Comparison of ENCODE assay signal across 8 cellular contexts in the genomic region with DNA sequence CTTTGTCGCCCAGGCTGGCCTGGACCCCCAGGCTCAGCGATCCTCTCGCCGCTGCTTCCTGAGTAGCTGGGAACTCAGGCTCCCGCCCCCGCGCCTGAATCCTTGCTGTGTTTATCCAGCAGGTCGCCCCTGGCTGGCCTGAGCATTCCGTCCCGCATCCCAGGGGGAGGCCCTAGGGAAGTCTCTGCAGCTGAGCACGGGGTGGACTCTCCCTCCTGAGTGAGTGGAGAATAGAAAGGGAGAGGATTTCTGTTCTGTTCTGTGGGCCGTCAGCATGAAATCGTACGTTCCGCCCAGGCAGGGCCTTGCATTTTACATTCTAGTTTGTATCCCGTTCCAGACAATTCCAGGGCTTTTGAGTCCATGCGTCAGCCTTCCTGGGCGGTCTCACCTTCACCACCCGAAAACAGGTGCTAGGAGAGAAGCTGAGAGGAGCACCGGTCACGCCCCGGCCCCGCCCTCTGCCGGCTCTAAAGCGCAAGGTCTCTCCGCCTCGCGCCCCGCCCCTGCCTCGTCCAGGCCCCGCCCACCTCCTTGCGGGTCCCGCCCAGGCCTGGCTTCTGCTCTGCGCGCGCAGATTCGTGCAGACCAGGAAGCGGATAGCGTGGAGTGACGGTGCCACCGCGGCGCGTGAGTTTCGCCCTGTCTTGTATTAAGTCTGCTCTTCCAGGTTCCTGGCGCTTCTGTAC. TPM values are rescaled to one million over a fixed set of nuclear protein-coding genes. Genes with fewer than 3 reads are reported as not detected.
A peak's percentile ranks its signal among the peaks of the same experiment; 100 is the strongest.
DNase-seq lines count a peak whose midpoint lies in the region; TF ChIP-seq lines count a peak whose summit lies in the region.

A gene (plus strand): TSS at position 586 of the 689 bp plus-strand sequence. CDS start 15,285 bp downstream, outside the sequence.

- POLR2A ChIA-PET in RWPE1 (lab: Yijun Ruan, JAX; ENCODE audit: low non-redundant PET) = interaction anchor here (0.7 kb wide), 1 partner anchor 18 kb away, joined by 3 read pairs; no protein-coding TSS in a partner anchor

- H3K9me3 Mint-ChIP-seq in neural crest cell = no peaks in the 10 kb centered on the region

- H3K9me3 ChIP-seq in stomach = peaks cover 0 to 8% (median 2%) of the 10 kb centered on the region in 4 donors

- CTCF ChIA-PET in RWPE1 (lab: Yijun Ruan, JAX) = interaction anchor here (0.6 kb wide), 1 partner anchor 54 kb away, joined by 3 read pairs; no protein-coding TSS in a partner anchor

- H3K4me3 Mint-ChIP-seq in neural crest cell = peak within 1 kb of the TSS; percentile 97

- H3K4me1 Mint-ChIP-seq in neural crest cell = peaks cover 25% of the 10 kb centered on the region

- TF ChIP-seq CTCF in RWPE1 (conservative IDR thresholded peaks at IDR 0.05; ENCODE audit: low read depth) (no peak), fibroblast of villous mesenchyme (IDR thresholded peaks at IDR 0.05; ENCODE audit: insufficient read depth, low read depth, low read length) (peak; percentile 55), neural crest cell (conservative IDR thresholded peaks at IDR 0.05) (peak; percentile 56), stomach (IDR thresholded peaks at IDR 0.05) (peak in 5 of 7 experiments; percentile 25 to 61 (median 27))

- 1 to 2% (median 1%) methylated on average over 33 to 46 of the region's 46 CpGs for WGBS in stomach, 5 donors

- intact Hi-C loops in stomach (cut with DNase I; ENCODE audit: low total_unique reads) = loop anchor here (10.0 kb wide), 1 partner anchor 83 kb away; no protein-coding TSS in a partner anchor

- in situ Hi-C loops in G401 (cut with HindIII; ENCODE audit: low sequenced_read_pairs) = no loop called here

- TF ChIP-seq EP300 in stomach (IDR thresholded peaks at IDR 0.05) = no peak

- H3K36me3 Mint-ChIP-seq in neural crest cell (ENCODE audit: low read depth) = peaks cover 15% of the 10 kb centered on the region

- peak within 1 kb of the TSS; percentile 86 for H3K27ac Mint-ChIP-seq in neural crest cell (ENCODE audit: unreplicated experiment)

- H3K4me3 ChIP-seq in fibroblast of villous mesenchyme (ENCODE audit: low read depth, low read length) = peak within 1 kb of the TSS; percentile 91
- H3K4me3 ChIP-seq in stomach = peak within 1 kb of the TSS; percentile 59 to 83 (median 73)

- H3K4me1 ChIP-seq in stomach = peaks cover 6 to 23% (median 20%) of the 10 kb centered on the region in 4 donors

- peaks cover 0 to 28% (median 26%) of the 10 kb centered on the region in 4 donors for H3K36me3 ChIP-seq in stomach

- TF ChIP-seq POLR2A in stomach (IDR thresholded peaks at IDR 0.05) = peak in 1 of 4 donors; percentile 71

- H3K27ac ChIP-seq in RWPE1 (peak within 1 kb of the TSS; percentile 80), stomach (peak within 1 kb of the TSS; percentile 85 to 90 (median 86))

- H3K27me3 Mint-ChIP-seq in neural crest cell (ENCODE audit: low read depth) = peaks cover 9% of the 10 kb centered on the region

- DNase-seq in G401 (ENCODE audit: low spot score) (peak; percentile 95), H4 (ENCODE audit: low spot score) (peak; percentile 86), LoVo (ENCODE audit: low spot score) (peak; percentile 89), RWPE1 (ENCODE audit: low spot score) (peak; percentile 89), fibroblast of villous mesenchyme (ENCODE audit: low read depth) (peak; percentile 93), neural crest cell (ENCODE audit: low read depth, low spot score) (peak; percentile 96), stomach (peak; percentile 99)
- peak; percentile 99 for DNase-seq in activated effector memory CD4-positive, alpha-beta T cell treated with anti-CD3 and anti-CD28 coated beads, Interleukin-2, amount 50 U/mL, for 16 hours

- H3K27me3 ChIP-seq in stomach = no peaks in the 10 kb centered on the region

RNA-seq across cellular contexts. Expression of the gene that starts here (rescaled TPM):
- 10.3 and 17.7 TPM in 2 replicates for total RNA-seq in G401 (2014; rRNA removed; shearing (Covaris generic))
- total RNA-seq in H4 (2014; rRNA removed; shearing (Covaris generic)) = 7.8 and 12.6 TPM in 2 replicates
- total RNA-seq in fibroblast of villous mesenchyme (8.7 and 13.8 TPM in 2 replicates), neural crest cell (10.0 and 10.5 TPM in 2 replicates), stomach (10 to 100 TPM in 1 of 5 donors, 1 to 10 TPM in 3, under 1 TPM in 1; 0.58 to 16.3 (median 5.4) TPM)
- 10 to 100 TPM in 1 of 3 donors, 1 to 10 TPM in 2; 6.5 to 10.5 (median 7.6) TPM for polyA plus RNA-seq in stomach

Comparison
In these comparisons a context has a peak if more than half of its experiments do, and no peak if none do; other contexts are left out.
1. Peak in every context shown above with its lines: DNase-seq, H3K4me3 ChIP-seq and H3K27ac ChIP-seq.